ENCODE assay signal across 1 cellular context in the genomic region with DNA sequence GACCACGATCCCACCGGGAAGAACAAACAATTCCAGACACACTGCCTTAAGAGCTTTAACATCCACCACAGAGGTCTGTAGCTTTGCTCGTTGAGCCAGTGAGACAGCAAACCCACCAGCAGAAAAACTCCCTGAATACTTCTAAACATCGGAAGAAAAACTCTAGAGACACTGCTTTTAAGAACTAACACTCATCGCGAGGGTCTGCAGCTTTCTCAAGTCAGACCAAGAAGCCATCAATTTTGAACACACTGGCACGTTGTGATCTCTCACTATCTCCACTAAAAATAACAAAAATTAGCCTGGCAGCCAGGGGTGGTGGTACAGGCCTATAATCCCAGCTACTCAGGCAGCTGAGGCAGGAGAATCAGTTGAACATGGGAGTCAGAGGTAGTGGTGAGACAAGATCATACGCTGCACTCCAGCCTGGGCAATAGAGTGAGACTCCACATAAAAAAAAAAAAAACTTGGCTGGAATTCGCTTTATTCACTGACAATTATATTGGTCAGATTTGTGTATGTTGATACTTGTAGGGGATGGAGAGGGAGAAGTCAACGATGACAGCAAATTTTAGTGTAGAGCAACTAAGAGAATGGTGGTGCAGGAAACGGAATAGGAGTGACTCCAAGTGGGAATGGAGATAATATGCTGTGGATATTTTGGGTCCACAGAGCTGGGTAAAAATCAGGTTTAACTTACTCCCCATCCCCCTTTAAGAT.
TF ChIP-seq lines count a peak whose summit lies in the region.

No MANE protein-coding gene starts in this region.

TF ChIP-seq in HepG2, 621 proteins besides CTCF, POLR2A, EP300 and RAD21 (continued from another document and continues in another):
- TF ChIP-seq, protein P1, sequence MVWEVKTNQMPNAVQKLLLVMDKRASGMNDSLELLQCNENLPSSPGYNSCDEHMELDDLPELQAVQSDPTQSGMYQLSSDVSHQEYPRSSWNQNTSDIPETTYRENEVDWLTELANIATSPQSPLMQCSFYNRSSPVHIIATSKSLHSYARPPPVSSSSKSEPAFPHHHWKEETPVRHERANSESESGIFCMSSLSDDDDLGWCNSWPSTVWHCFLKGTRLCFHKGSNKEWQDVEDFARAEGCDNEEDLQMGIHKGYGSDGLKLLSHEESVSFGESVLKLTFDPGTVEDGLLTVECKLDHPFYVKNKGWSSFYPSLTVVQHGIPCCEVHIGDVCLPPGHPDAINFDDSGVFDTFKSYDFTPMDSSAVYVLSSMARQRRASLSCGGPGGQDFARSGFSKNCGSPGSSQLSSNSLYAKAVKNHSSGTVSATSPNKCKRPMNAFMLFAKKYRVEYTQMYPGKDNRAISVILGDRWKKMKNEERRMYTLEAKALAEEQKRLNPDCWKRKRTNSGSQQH (CRISPR knock-in tag; IDR thresholded peaks at IDR 0.05; ENCODE audit: low read depth): no peak
- TF ChIP-seq, protein P2, sequence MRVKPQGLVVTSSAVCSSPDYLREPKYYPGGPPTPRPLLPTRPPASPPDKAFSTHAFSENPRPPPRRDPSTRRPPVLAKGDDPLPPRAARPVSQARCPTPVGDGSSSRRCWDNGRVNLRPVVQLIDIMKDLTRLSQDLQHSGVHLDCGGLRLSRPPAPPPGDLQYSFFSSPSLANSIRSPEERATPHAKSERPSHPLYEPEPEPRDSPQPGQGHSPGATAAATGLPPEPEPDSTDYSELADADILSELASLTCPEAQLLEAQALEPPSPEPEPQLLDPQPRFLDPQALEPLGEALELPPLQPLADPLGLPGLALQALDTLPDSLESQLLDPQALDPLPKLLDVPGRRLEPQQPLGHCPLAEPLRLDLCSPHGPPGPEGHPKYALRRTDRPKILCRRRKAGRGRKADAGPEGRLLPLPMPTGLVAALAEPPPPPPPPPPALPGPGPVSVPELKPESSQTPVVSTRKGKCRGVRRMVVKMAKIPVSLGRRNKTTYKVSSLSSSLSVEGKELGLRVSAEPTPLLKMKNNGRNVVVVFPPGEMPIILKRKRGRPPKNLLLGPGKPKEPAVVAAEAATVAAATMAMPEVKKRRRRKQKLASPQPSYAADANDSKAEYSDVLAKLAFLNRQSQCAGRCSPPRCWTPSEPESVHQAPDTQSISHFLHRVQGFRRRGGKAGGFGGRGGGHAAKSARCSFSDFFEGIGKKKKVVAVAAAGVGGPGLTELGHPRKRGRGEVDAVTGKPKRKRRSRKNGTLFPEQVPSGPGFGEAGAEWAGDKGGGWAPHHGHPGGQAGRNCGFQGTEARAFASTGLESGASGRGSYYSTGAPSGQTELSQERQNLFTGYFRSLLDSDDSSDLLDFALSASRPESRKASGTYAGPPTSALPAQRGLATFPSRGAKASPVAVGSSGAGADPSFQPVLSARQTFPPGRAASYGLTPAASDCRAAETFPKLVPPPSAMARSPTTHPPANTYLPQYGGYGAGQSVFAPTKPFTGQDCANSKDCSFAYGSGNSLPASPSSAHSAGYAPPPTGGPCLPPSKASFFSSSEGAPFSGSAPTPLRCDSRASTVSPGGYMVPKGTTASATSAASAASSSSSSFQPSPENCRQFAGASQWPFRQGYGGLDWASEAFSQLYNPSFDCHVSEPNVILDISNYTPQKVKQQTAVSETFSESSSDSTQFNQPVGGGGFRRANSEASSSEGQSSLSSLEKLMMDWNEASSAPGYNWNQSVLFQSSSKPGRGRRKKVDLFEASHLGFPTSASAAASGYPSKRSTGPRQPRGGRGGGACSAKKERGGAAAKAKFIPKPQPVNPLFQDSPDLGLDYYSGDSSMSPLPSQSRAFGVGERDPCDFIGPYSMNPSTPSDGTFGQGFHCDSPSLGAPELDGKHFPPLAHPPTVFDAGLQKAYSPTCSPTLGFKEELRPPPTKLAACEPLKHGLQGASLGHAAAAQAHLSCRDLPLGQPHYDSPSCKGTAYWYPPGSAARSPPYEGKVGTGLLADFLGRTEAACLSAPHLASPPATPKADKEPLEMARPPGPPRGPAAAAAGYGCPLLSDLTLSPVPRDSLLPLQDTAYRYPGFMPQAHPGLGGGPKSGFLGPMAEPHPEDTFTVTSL (CRISPR knock-in tag; IDR thresholded peaks at IDR 0.05; ENCODE audit: borderline replicate concordance): no peak
- TF ChIP-seq, protein P3, sequence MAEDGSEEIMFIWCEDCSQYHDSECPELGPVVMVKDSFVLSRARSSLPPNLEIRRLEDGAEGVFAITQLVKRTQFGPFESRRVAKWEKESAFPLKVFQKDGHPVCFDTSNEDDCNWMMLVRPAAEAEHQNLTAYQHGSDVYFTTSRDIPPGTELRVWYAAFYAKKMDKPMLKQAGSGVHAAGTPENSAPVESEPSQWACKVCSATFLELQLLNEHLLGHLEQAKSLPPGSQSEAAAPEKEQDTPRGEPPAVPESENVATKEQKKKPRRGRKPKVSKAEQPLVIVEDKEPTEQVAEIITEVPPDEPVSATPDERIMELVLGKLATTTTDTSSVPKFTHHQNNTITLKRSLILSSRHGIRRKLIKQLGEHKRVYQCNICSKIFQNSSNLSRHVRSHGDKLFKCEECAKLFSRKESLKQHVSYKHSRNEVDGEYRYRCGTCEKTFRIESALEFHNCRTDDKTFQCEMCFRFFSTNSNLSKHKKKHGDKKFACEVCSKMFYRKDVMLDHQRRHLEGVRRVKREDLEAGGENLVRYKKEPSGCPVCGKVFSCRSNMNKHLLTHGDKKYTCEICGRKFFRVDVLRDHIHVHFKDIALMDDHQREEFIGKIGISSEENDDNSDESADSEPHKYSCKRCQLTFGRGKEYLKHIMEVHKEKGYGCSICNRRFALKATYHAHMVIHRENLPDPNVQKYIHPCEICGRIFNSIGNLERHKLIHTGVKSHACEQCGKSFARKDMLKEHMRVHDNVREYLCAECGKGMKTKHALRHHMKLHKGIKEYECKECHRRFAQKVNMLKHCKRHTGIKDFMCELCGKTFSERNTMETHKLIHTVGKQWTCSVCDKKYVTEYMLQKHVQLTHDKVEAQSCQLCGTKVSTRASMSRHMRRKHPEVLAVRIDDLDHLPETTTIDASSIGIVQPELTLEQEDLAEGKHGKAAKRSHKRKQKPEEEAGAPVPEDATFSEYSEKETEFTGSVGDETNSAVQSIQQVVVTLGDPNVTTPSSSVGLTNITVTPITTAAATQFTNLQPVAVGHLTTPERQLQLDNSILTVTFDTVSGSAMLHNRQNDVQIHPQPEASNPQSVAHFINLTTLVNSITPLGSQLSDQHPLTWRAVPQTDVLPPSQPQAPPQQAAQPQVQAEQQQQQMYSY (CRISPR knock-in tag; IDR thresholded peaks at IDR 0.05): peak; percentile 56; the same call in 1 of the 2 replicates
- TF ChIP-seq ZNF101 (CRISPR knock-in tag; IDR thresholded peaks at IDR 0.05; ENCODE audit: borderline replicate concordance, low read depth): no peak
- TF ChIP-seq ZNF253 (CRISPR knock-in tag; IDR thresholded peaks at IDR 0.05; ENCODE audit: borderline replicate concordance): no peak
- TF ChIP-seq, protein P4, sequence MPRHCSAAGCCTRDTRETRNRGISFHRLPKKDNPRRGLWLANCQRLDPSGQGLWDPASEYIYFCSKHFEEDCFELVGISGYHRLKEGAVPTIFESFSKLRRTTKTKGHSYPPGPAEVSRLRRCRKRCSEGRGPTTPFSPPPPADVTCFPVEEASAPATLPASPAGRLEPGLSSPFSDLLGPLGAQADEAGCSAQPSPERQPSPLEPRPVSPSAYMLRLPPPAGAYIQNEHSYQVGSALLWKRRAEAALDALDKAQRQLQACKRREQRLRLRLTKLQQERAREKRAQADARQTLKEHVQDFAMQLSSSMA (CRISPR knock-in tag; IDR thresholded peaks at IDR 0.05): no peak
- TF ChIP-seq GZF1 (CRISPR knock-in tag; IDR thresholded peaks at IDR 0.05): 0 out of 2 replicates have a peak, but pooled peaks have one; percentile 15
- TF ChIP-seq, protein P5, sequence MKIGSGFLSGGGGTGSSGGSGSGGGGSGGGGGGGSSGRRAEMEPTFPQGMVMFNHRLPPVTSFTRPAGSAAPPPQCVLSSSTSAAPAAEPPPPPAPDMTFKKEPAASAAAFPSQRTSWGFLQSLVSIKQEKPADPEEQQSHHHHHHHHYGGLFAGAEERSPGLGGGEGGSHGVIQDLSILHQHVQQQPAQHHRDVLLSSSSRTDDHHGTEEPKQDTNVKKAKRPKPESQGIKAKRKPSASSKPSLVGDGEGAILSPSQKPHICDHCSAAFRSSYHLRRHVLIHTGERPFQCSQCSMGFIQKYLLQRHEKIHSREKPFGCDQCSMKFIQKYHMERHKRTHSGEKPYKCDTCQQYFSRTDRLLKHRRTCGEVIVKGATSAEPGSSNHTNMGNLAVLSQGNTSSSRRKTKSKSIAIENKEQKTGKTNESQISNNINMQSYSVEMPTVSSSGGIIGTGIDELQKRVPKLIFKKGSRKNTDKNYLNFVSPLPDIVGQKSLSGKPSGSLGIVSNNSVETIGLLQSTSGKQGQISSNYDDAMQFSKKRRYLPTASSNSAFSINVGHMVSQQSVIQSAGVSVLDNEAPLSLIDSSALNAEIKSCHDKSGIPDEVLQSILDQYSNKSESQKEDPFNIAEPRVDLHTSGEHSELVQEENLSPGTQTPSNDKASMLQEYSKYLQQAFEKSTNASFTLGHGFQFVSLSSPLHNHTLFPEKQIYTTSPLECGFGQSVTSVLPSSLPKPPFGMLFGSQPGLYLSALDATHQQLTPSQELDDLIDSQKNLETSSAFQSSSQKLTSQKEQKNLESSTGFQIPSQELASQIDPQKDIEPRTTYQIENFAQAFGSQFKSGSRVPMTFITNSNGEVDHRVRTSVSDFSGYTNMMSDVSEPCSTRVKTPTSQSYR (CRISPR knock-in tag; IDR thresholded peaks at IDR 0.05; ENCODE audit: borderline replicate concordance): 0 out of 2 replicates have a peak, but pooled peaks have one; percentile 5
- TF ChIP-seq ZBTB1 (CRISPR knock-in tag; IDR thresholded peaks at IDR 0.05; ENCODE audit: borderline replicate concordance): no peak
- TF ChIP-seq ZNF382 (CRISPR knock-in tag; IDR thresholded peaks at IDR 0.05; ENCODE audit: borderline replicate concordance): no peak
- no peak for TF ChIP-seq YEATS4 (CRISPR knock-in tag; IDR thresholded peaks at IDR 0.05; ENCODE audit: borderline replicate concordance)
- TF ChIP-seq, protein P6, sequence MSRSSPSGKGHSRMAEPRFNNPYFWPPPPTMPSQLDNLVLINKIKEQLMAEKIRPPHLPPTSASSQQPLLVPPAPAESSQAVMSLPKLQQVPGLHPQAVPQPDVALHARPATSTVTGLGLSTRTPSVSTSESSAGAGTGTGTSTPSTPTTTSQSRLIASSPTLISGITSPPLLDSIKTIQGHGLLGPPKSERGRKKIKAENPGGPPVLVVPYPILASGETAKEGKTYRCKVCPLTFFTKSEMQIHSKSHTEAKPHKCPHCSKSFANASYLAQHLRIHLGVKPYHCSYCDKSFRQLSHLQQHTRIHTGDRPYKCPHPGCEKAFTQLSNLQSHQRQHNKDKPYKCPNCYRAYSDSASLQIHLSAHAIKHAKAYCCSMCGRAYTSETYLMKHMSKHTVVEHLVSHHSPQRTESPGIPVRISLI (CRISPR knock-in tag; IDR thresholded peaks at IDR 0.05; ENCODE audit: borderline replicate concordance): no peak
- no peak for TF ChIP-seq YEATS2 (CRISPR knock-in tag; IDR thresholded peaks at IDR 0.05; ENCODE audit: borderline replicate concordance)
- TF ChIP-seq GABPA (IDR thresholded peaks at IDR 0.05; ENCODE audit: low read depth, low read length): no peak
- no peak for TF ChIP-seq GABPA (CRISPR knock-in tag; IDR thresholded peaks at IDR 0.05; ENCODE audit: low read depth)
- TF ChIP-seq RFXANK (CRISPR knock-in tag; IDR thresholded peaks at IDR 0.05): no peak
- TF ChIP-seq NCOA5 (CRISPR knock-in tag; IDR thresholded peaks at IDR 0.05): peak; percentile 75
- TF ChIP-seq, protein P7, sequence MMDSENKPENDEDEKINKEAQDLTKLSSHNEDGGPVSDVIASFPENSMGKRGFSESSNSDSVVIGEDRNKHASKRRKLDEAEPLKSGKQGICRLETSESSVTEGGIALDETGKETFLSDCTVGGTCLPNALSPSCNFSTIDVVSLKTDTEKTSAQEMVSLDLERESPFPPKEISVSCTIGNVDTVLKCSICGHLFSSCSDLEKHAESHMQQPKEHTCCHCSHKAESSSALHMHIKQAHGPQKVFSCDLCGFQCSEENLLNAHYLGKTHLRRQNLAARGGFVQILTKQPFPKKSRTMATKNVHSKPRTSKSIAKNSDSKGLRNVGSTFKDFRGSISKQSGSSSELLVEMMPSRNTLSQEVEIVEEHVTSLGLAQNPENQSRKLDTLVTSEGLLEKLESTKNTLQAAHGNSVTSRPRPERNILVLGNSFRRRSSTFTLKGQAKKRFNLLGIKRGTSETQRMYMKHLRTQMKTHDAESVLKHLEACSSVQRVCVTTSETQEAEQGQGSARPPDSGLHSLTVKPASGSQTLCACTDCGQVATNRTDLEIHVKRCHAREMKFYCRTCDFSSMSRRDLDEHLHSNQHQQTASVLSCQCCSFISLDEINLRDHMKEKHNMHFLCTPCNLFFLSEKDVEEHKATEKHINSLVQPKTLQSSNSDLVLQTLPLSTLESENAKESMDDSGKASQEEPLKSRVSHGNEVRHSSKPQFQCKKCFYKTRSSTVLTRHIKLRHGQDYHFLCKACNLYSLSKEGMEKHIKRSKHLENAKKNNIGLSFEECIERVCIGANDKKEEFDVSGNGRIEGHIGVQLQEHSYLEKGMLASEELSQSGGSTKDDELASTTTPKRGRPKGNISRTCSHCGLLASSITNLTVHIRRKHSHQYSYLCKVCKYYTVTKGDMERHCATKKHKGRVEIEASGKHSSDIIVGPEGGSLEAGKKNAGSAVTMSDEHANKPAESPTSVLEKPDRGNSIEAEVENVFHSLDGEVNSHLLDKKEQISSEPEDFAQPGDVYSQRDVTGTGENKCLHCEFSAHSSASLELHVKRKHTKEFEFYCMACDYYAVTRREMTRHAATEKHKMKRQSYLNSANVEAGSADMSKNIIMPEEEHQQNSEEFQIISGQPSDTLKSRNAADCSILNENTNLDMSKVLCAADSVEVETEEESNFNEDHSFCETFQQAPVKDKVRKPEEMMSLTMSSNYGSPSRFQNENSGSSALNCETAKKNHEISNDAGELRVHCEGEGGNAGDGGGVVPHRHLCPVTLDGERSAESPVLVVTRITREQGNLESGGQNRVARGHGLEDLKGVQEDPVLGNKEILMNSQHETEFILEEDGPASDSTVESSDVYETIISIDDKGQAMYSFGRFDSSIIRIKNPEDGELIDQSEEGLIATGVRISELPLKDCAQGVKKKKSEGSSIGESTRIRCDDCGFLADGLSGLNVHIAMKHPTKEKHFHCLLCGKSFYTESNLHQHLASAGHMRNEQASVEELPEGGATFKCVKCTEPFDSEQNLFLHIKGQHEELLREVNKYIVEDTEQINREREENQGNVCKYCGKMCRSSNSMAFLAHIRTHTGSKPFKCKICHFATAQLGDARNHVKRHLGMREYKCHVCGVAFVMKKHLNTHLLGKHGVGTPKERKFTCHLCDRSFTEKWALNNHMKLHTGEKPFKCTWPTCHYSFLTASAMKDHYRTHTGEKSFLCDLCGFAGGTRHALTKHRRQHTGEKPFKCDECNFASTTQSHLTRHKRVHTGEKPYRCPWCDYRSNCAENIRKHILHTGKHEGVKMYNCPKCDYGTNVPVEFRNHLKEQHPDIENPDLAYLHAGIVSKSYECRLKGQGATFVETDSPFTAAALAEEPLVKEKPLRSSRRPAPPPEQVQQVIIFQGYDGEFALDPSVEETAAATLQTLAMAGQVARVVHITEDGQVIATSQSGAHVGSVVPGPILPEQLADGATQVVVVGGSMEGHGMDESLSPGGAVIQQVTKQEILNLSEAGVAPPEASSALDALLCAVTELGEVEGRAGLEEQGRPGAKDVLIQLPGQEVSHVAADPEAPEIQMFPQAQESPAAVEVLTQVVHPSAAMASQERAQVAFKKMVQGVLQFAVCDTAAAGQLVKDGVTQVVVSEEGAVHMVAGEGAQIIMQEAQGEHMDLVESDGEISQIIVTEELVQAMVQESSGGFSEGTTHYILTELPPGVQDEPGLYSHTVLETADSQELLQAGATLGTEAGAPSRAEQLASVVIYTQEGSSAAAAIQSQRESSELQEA (CRISPR knock-in tag; IDR thresholded peaks at IDR 0.05; ENCODE audit: not compliant biosample characterization): no peak
- TF ChIP-seq IKZF4 (CRISPR knock-in tag; IDR thresholded peaks at IDR 0.05; ENCODE audit: borderline replicate concordance, low read depth, not compliant biosample characterization): no peak
